Comparison of ENCODE assay signal across 26 cellular contexts in the genomic region with DNA sequence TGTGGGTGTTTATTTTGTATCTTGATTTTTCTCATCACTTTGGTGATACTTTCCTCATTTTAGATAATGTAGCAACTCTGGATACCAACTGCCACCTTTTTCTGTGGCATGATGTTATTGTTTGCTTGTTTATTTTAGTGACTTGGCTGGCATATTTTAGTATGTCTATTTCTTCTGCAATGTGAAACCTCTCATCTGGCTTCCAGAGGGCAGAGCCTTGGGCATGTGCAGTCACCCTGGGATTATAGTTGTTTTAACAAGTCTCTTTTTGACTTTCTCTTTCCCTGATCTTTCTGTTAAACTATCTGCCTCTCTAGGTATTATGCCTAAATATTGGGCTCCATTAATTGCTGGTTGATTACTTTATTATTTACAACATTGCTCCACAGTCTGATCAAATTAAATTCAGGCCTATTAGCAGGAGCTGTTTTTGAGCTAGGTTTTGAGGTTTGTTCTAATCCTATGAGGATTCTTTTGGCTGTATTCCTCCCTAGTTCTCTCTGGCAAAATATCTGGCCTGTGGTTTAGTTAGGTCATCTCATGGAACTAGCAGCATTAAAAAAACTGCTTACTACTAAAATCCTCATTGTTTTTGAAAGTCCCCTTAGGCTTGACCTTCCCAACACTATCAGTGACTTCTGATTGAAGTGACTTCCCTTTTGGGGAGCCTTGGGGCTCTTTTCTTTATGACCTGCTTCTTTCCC.
"Had no signal": no experiment of that assay in that cellular context is flagged by ENCODE, and none has a peak within 500 bp of the region (broad histone marks: within the 10 kb centered on the region; RNA-seq: fewer than 3 reads in every experiment).

No MANE protein-coding gene starts in this region.

- ATAC-seq: left cardiac atrium; left lobe of liver; lower lobe of right lung; naive thymus-derived CD8-positive, alpha-beta T cell; right cardiac atrium; sciatic nerve; stimulated activated effector memory CD8-positive, alpha-beta T cell treated with anti-CD3 and anti-CD28 coated beads, Interleukin-12 subunit alpha, Interleukin-12 subunit beta, amount 100 ng/mL, for 72 hours had no signal

- H3K9ac ChIP-seq: parathyroid adenoma had no signal

- H3K4me3 Mint-ChIP-seq: naive thymus-derived CD8-positive, alpha-beta T cell; nephron; neural crest cell; stimulated activated effector memory CD8-positive, alpha-beta T cell treated with anti-CD3 and anti-CD28 coated beads, Interleukin-12 subunit alpha, Interleukin-12 subunit beta, amount 100 ng/mL, for 72 hours; stimulated activated naive CD8-positive, alpha-beta T cell treated with anti-CD3 and anti-CD28 coated beads, Interleukin-15, Interleukin-2, amounts not matched to agents 100 ng/mL and 50 ng/mL, for 24 hours; type B pancreatic cell had no signal

- H3K27me3 Mint-ChIP-seq: progenitor cell of endocrine pancreas; stimulated activated naive CD8-positive, alpha-beta T cell treated with anti-CD3 and anti-CD28 coated beads, Interleukin-15, Interleukin-2, amounts not matched to agents 100 ng/mL and 50 ng/mL, for 24 hours; type B pancreatic cell had no signal

- H3K4me1 Mint-ChIP-seq: naive thymus-derived CD8-positive, alpha-beta T cell; nephron; neural crest cell; stimulated activated effector memory CD8-positive, alpha-beta T cell treated with anti-CD3 and anti-CD28 coated beads, Interleukin-12 subunit alpha, Interleukin-12 subunit beta, amount 100 ng/mL, for 72 hours had no signal

- H3K4me3 ChIP-seq: lower lobe of right lung, spleen, tibial nerve, uterus had no signal

- H3K27ac Mint-ChIP-seq: naive thymus-derived CD8-positive, alpha-beta T cell; nephron; progenitor cell of endocrine pancreas; stimulated activated effector memory CD8-positive, alpha-beta T cell treated with anti-CD3 and anti-CD28 coated beads, Interleukin-12 subunit alpha, Interleukin-12 subunit beta, amount 100 ng/mL, for 72 hours; stimulated activated naive CD8-positive, alpha-beta T cell treated with anti-CD3 and anti-CD28 coated beads, Interleukin-15, Interleukin-2, amounts not matched to agents 100 ng/mL and 50 ng/mL, for 24 hours; type B pancreatic cell had no signal

- H3K36me3 Mint-ChIP-seq: stimulated activated effector memory CD8-positive, alpha-beta T cell treated with anti-CD3 and anti-CD28 coated beads, Interleukin-12 subunit alpha, Interleukin-12 subunit beta, amount 100 ng/mL, for 72 hours; type B pancreatic cell had no signal

- H3K9me3 ChIP-seq: lower lobe of right lung had no signal

- H3K4me1 ChIP-seq: lower lobe of right lung, parathyroid adenoma, spleen, tibial nerve, uterus had no signal

- DNase-seq: hippocampal formation; kidney glomerular epithelial cell; left cardiac atrium; lower lobe of right lung; mammary epithelial cell; mesenchymal stem cell; naive thymus-derived CD8-positive, alpha-beta T cell; occipital lobe; retina; right cardiac atrium; small intestine; spleen; stimulated activated CD4-positive, alpha-beta T cell treated with anti-CD3 and anti-CD28 coated beads, Interleukin-4, amount 100 ng/mL, for 24 hours; stimulated activated naive CD4-positive, alpha-beta T cell; substantia nigra; uterus had no signal

- H3K27me3 ChIP-seq: spleen, tibial nerve, uterus had no signal

- H3K36me3 ChIP-seq: lower lobe of right lung, spleen, tibial nerve, uterus had no signal

- H3K27ac ChIP-seq: lower lobe of right lung, parathyroid adenoma, spleen, tibial nerve, uterus had no signal
